Comparison of ENCODE assay signal across 1 cellular context in genomic region chr17:4733073-4733531, GRCh38.
TF ChIP-seq lines count a peak whose summit lies in the region.

No MANE protein-coding gene starts in this region.

TF ChIP-seq in H1, 55 proteins besides CTCF, POLR2A, EP300 and RAD21:
- TF ChIP-seq HDAC6 (IDR thresholded peaks at IDR 0.05; ENCODE audit: low read depth, low read length) (no peak), TAF1 (IDR thresholded peaks at IDR 0.05; ENCODE audit: low read depth, low read length) (no peak), BACH1 (IDR thresholded peaks at IDR 0.05; ENCODE audit: low read length) (no peak), SP2 (IDR thresholded peaks at IDR 0.05; ENCODE audit: low read length) (no peak), EZH2 (IDR thresholded peaks at IDR 0.05; ENCODE audit: low read depth, low read length, severe bottlenecking) (no peak), CHD1 (IDR thresholded peaks at IDR 0.05; ENCODE audit: low read depth, low read length) (no peak), MAFK (IDR thresholded peaks at IDR 0.05; ENCODE audit: low read depth, low read length) (no peak), JUND (IDR thresholded peaks at IDR 0.05; ENCODE audit: low read length) (no peak), RFX5 (IDR thresholded peaks at IDR 0.05; ENCODE audit: borderline replicate concordance, low read depth, low read length) (no peak), RNF2 (IDR thresholded peaks at IDR 0.05; ENCODE audit: borderline replicate concordance, low read depth, low read length, missing control alignments, poor library complexity, severe bottlenecking) (no peak), TAF7 (optimal IDR thresholded peaks at IDR 0.05; ENCODE audit: borderline replicate concordance, low read depth, low read length) (no peak), SUZ12 (IDR thresholded peaks at IDR 0.05; ENCODE audit: low read length) (no peak), RBBP5 (IDR thresholded peaks at IDR 0.05; ENCODE audit: borderline replicate concordance, low read depth, low read length) (no peak), NRF1 (IDR thresholded peaks at IDR 0.05; ENCODE audit: low read depth, low read length) (no peak)
